Comparison of ENCODE assay signal across 20 cellular contexts in genomic region chr11:88164320-88164719, GRCh38. TPM values are rescaled to one million over a fixed set of nuclear protein-coding genes. Genes with fewer than 3 reads are reported as not detected.
DNase-seq lines count a peak whose midpoint lies in the region; ATAC-seq and TF ChIP-seq lines count a peak whose summit lies in the region.
"Had no signal": no experiment of that assay in that cellular context is flagged by ENCODE, and none has a peak within 500 bp of the region (broad histone marks: within the 10 kb centered on the region; RNA-seq: fewer than 3 reads in every experiment).

No MANE protein-coding gene starts in this region.

- H3K4me1 Mint-ChIP-seq in activated CD8-positive, alpha-beta memory T cell treated with anti-CD3 and anti-CD28 coated beads, Interleukin-2, amount 10 ng/mL, durations not matched to agents 7 days and 5 days: peaks cover 8% of the 10 kb centered on the region
- H3K4me1 Mint-ChIP-seq in Calu3 (ENCODE audit: low read depth, unreplicated experiment): peaks cover 10% of the 10 kb centered on the region
- no peaks in the 10 kb centered on the region for H3K4me1 Mint-ChIP-seq in activated CD8-positive, alpha-beta T cell treated with anti-CD3 and anti-CD28 coated beads for 36 hours (ENCODE audit: low read depth)
- H3K4me1 Mint-ChIP-seq: H9 had no signal

- DNase-seq in activated CD8-positive, alpha-beta memory T cell treated with anti-CD3 and anti-CD28 coated beads, Interleukin-2, amount 10 ng/mL, durations not matched to agents 7 days and 5 days: no peak
- no peak for DNase-seq in activated CD8-positive, alpha-beta memory T cell treated with anti-CD3 and anti-CD28 coated beads for 24 hours
- DNase-seq in globus pallidus (ENCODE audit: low spot score) (no peak), Calu3 (no peak), putamen (ENCODE audit: low spot score) (no peak)
- no peak for DNase-seq in activated CD8-positive, alpha-beta T cell treated with anti-CD3 and anti-CD28 coated beads for 36 hours
- DNase-seq: C1 segment of cervical spinal cord, DMS153, EL, H9, KG1, NCI-H1436, NCI-H2029 treated with DMSO at 0.1 percent for 48 hours, NCI-H510A, NCI-H774, PC-9 had no signal

- H3K27me3 Mint-ChIP-seq in activated CD8-positive, alpha-beta memory T cell treated with anti-CD3 and anti-CD28 coated beads, Interleukin-2, amount 10 ng/mL, durations not matched to agents 7 days and 5 days: peaks cover 23% of the 10 kb centered on the region
- no peaks in the 10 kb centered on the region for H3K27me3 Mint-ChIP-seq in Calu3 (ENCODE audit: unreplicated experiment)
- peaks cover 4% of the 10 kb centered on the region for H3K27me3 Mint-ChIP-seq in activated CD8-positive, alpha-beta T cell treated with anti-CD3 and anti-CD28 coated beads for 36 hours

- no TSS peak for BruUV-seq in Calu3 (replicated peaks; lab: Mats Ljungman, UMichigan)

- peak; percentile 27 for ATAC-seq in activated CD8-positive, alpha-beta memory T cell treated with anti-CD3 and anti-CD28 coated beads, Interleukin-2, amount 10 ng/mL, durations not matched to agents 7 days and 5 days
- ATAC-seq in GM18909 (IDR thresholded peaks at IDR 0.05; ENCODE audit: poor library complexity, unreplicated experiment): peak; percentile 66
- peak; percentile 42 for ATAC-seq in HG03108 (IDR thresholded peaks at IDR 0.05; ENCODE audit: unreplicated experiment)
- ATAC-seq in activated CD8-positive, alpha-beta T cell treated with anti-CD3 and anti-CD28 coated beads for 36 hours: no peak

- no peak for TF ChIP-seq CTCF in Calu3 (IDR thresholded peaks at IDR 0.05; ENCODE audit: unreplicated experiment)
- no peak for TF ChIP-seq CTCF in activated CD8-positive, alpha-beta T cell treated with anti-CD3 and anti-CD28 coated beads for 36 hours (IDR thresholded peaks at IDR 0.05)

- POLR2A ChIA-PET in activated CD8-positive, alpha-beta T cell treated with anti-CD3 and anti-CD28 coated beads for 36 hours (lab: Charles Lee): no interaction called here

- H3K27ac Mint-ChIP-seq in activated CD8-positive, alpha-beta memory T cell treated with anti-CD3 and anti-CD28 coated beads, Interleukin-2, amount 10 ng/mL, durations not matched to agents 7 days and 5 days: no peak overlapping the region
- no peak overlapping the region for H3K27ac Mint-ChIP-seq in Calu3 (ENCODE audit: unreplicated experiment)
- H3K27ac Mint-ChIP-seq in activated CD8-positive, alpha-beta T cell treated with anti-CD3 and anti-CD28 coated beads for 36 hours: no peak overlapping the region
- H3K27ac Mint-ChIP-seq: H9 had no signal

- peaks cover 4% of the 10 kb centered on the region for H3K36me3 Mint-ChIP-seq in activated CD8-positive, alpha-beta memory T cell treated with anti-CD3 and anti-CD28 coated beads, Interleukin-2, amount 10 ng/mL, durations not matched to agents 7 days and 5 days
- no peaks in the 10 kb centered on the region for H3K36me3 Mint-ChIP-seq in Calu3 (ENCODE audit: insufficient read depth, unreplicated experiment)
- no peaks in the 10 kb centered on the region for H3K36me3 Mint-ChIP-seq in activated CD8-positive, alpha-beta T cell treated with anti-CD3 and anti-CD28 coated beads for 36 hours (ENCODE audit: low read depth)

- no peaks in the 10 kb centered on the region for H3K9me3 Mint-ChIP-seq in activated CD8-positive, alpha-beta memory T cell treated with anti-CD3 and anti-CD28 coated beads, Interleukin-2, amount 10 ng/mL, durations not matched to agents 7 days and 5 days (ENCODE audit: low read depth)
- H3K9me3 Mint-ChIP-seq in Calu3 (ENCODE audit: low read depth, unreplicated experiment): peaks cover 9% of the 10 kb centered on the region
- H3K9me3 Mint-ChIP-seq in activated CD8-positive, alpha-beta T cell treated with anti-CD3 and anti-CD28 coated beads for 36 hours: peaks cover 1% of the 10 kb centered on the region

- no peak overlapping the region for H3K4me3 Mint-ChIP-seq in activated CD8-positive, alpha-beta memory T cell treated with anti-CD3 and anti-CD28 coated beads, Interleukin-2, amount 10 ng/mL, durations not matched to agents 7 days and 5 days
- H3K4me3 Mint-ChIP-seq in Calu3 (ENCODE audit: low read depth, unreplicated experiment): no peak overlapping the region
- no peak overlapping the region for H3K4me3 Mint-ChIP-seq in activated CD8-positive, alpha-beta T cell treated with anti-CD3 and anti-CD28 coated beads for 36 hours
- H3K4me3 Mint-ChIP-seq: H9 had no signal

- intact Hi-C loops in Calu3 (cut with micrococcal nuclease; ENCODE audit: unreplicated experiment): no loop called here
- intact Hi-C loops in activated CD8-positive, alpha-beta T cell treated with anti-CD3 and anti-CD28 coated beads for 36 hours (cut with micrococcal nuclease): no loop called here

- CTCF ChIA-PET in activated CD8-positive, alpha-beta memory T cell treated with anti-CD3 and anti-CD28 coated beads, Interleukin-2, amount 10 ng/mL, durations not matched to agents 7 days and 5 days (lab: Charles Lee): interaction anchor here (1.5 kb wide), 1 partner anchor 8 kb away, joined by 3 read pairs; no protein-coding TSS in a partner anchor
- CTCF ChIA-PET in Calu3 (lab: Charles Lee): no interaction called here
- CTCF ChIA-PET in activated CD8-positive, alpha-beta T cell treated with anti-CD3 and anti-CD28 coated beads for 36 hours (lab: Charles Lee): no interaction called here

RNA-seq across cellular contexts. Expression of gene RAB38, which starts 10.9 kb away (rescaled TPM):
- total RNA-seq in activated CD8-positive, alpha-beta memory T cell treated with anti-CD3 and anti-CD28 coated beads, Interleukin-2, amount 10 ng/mL, durations not matched to agents 7 days and 5 days: 1 to 10 TPM; 2.2 to 4.7 TPM
- 6.3 and 7.3 TPM in 2 replicates for total RNA-seq in Calu3 (2022)
- 1 to 10 TPM; 3.2 to 3.4 TPM for total RNA-seq in activated CD8-positive, alpha-beta T cell treated with anti-CD3 and anti-CD28 coated beads for 36 hours
- total RNA-seq: A172, SJSA1 had no signal
